ENCODE assay signal across 26 cellular contexts in genomic region chr2:171166328-171166983, GRCh38.
"Had no signal": no experiment of that assay in that cellular context is flagged by ENCODE, and none has a peak within 500 bp of the region (broad histone marks: within the 10 kb centered on the region; RNA-seq: fewer than 3 reads in every experiment).

No MANE protein-coding gene starts in this region.

- H3K4me1 ChIP-seq: ascending aorta, psoas muscle, right atrium auricular region had no signal

- H3K9me3 ChIP-seq: ascending aorta, esophagus squamous epithelium, heart left ventricle, neutrophil, pancreas, psoas muscle, right atrium auricular region, upper lobe of right lung had no signal

- H3K27me3 Mint-ChIP-seq: T-helper 17 cell had no signal

- FAIRE-seq: pancreas had no signal

- H3K36me3 ChIP-seq: ascending aorta, brain microvascular endothelial cell, esophagus squamous epithelium, heart left ventricle, neutrophil, pancreas, right atrium auricular region, upper lobe of right lung had no signal

- H3K4me3 Mint-ChIP-seq: activated T-helper 1 cell treated with anti-CD3 and anti-CD28 coated beads, Interleukin-12 subunit alpha, Interleukin-12 subunit beta, Interleukin-2, Interleukin-4 antibody, amounts not matched to agents 30 ng/mL and 10 ng/mL and 1 ng/mL, durations not matched to agents 14 hours and 24 hours and 36 hours; natural killer cell treated with Interleukin-12 subunit alpha and Interleukin-12 subunit beta and Interleukin-15 and Interleukin-18, amount 100 ng/mL, for 72 hours; T-helper 17 cell had no signal

- ATAC-seq: heart left ventricle; left colon; natural killer cell treated with Interleukin-12 subunit alpha and Interleukin-12 subunit beta and Interleukin-15 and Interleukin-18, amount 100 ng/mL, for 72 hours; pancreas; psoas muscle; stimulated activated naive CD8-positive, alpha-beta T cell treated with anti-CD3 and anti-CD28 coated beads, Interleukin-15, Interleukin-2, amounts not matched to agents 100 U/mL and 50 U/mL, for 24 hours; T-helper 17 cell; upper lobe of right lung had no signal

- DNase-seq: activated CD4-positive, alpha-beta T cell treated with anti-CD3 and anti-CD28 coated beads for 4 hours; activated CD4-positive, alpha-beta T cell treated with anti-CD3 and anti-CD28 coated beads, Interleukin-2, amount 50 U/mL, for 48 hours; activated CD4-positive, CD25-positive, alpha-beta regulatory T cell; activated gamma-delta T cell; activated naive CD4-positive, alpha-beta T cell treated with anti-CD3 and anti-CD28 coated beads, Interleukin-2, amount 50 U/mL, for 16 hours; brain microvascular endothelial cell; esophagus squamous epithelium; heart left ventricle; islet precursor cell; left colon; midbrain; pancreas; psoas muscle; stimulated activated CD4-positive, alpha-beta T cell treated with anti-CD3 and anti-CD28 coated beads, Interleukin-12 subunit alpha, Interleukin-12 subunit beta, amount 100 ng/mL, for 4 hours; stimulated activated CD4-positive, alpha-beta T cell treated with anti-CD3 and anti-CD28 coated beads, Interleukin-4, amount 100 ng/mL, for 4 hours; stimulated activated naive CD8-positive, alpha-beta T cell treated with anti-CD3 and anti-CD28 coated beads, Interleukin-15, Interleukin-2, amounts not matched to agents 100 U/mL and 50 U/mL, for 24 hours; SW 1271; T-helper 17 cell; upper lobe of right lung had no signal

- H3K27ac ChIP-seq: ascending aorta, brain microvascular endothelial cell, coronary artery, esophagus squamous epithelium, heart left ventricle, neutrophil, pancreas, psoas muscle, right atrium auricular region, upper lobe of right lung had no signal

- H3K27ac Mint-ChIP-seq: activated T-helper 1 cell treated with anti-CD3 and anti-CD28 coated beads, Interleukin-12 subunit alpha, Interleukin-12 subunit beta, Interleukin-2, Interleukin-4 antibody, amounts not matched to agents 30 ng/mL and 10 ng/mL and 1 ng/mL, durations not matched to agents 14 hours and 24 hours and 36 hours; natural killer cell treated with Interleukin-12 subunit alpha and Interleukin-12 subunit beta and Interleukin-15 and Interleukin-18, amount 100 ng/mL, for 72 hours; T-helper 17 cell had no signal

- H3K27me3 ChIP-seq: ascending aorta, brain microvascular endothelial cell, esophagus squamous epithelium, heart left ventricle, neutrophil, pancreas, right atrium auricular region, upper lobe of right lung had no signal

- H3K36me3 Mint-ChIP-seq: natural killer cell treated with Interleukin-12 subunit alpha and Interleukin-12 subunit beta and Interleukin-15 and Interleukin-18, amount 100 ng/mL, for 72 hours had no signal

- H3K9me3 Mint-ChIP-seq: activated T-helper 1 cell treated with anti-CD3 and anti-CD28 coated beads, Interleukin-12 subunit alpha, Interleukin-12 subunit beta, Interleukin-2, Interleukin-4 antibody, amounts not matched to agents 30 ng/mL and 10 ng/mL and 1 ng/mL, durations not matched to agents 14 hours and 24 hours and 36 hours; natural killer cell treated with Interleukin-12 subunit alpha and Interleukin-12 subunit beta and Interleukin-15 and Interleukin-18, amount 100 ng/mL, for 72 hours had no signal

- H3K4me3 ChIP-seq: ascending aorta, coronary artery, esophagus squamous epithelium, heart left ventricle, lung, pancreas, psoas muscle, right atrium auricular region, upper lobe of right lung had no signal
